Comparison of ENCODE assay signal across 31 cellular contexts in genomic region chr11:129319201-129319600, GRCh38. TPM values are rescaled to one million over a fixed set of nuclear protein-coding genes. Genes with fewer than 3 reads are reported as not detected.
"Had no signal": no experiment of that assay in that cellular context is flagged by ENCODE, and none has a peak within 500 bp of the region (broad histone marks: within the 10 kb centered on the region; RNA-seq: fewer than 3 reads in every experiment).

No MANE protein-coding gene starts in this region.

- H3K27ac Mint-ChIP-seq: activated CD8-positive, alpha-beta T cell treated with anti-CD3 and anti-CD28 coated beads, Interleukin-2, amount 10 ng/mL, durations not matched to agents 7 days and 5 days; activated naive CD4-positive, alpha-beta T cell treated with anti-CD3 and anti-CD28 coated beads, Interleukin-2, amount 50 U/mL, for 72 hours; activated T-helper 1 cell treated with anti-CD3 and anti-CD28 coated beads, Interleukin-12 subunit alpha, Interleukin-12 subunit beta, Interleukin-2, Interleukin-4 antibody, amounts not matched to agents 30 ng/mL and 10 ng/mL and 1 ng/mL, durations not matched to agents 14 hours and 24 hours and 36 hours; effector memory CD8-positive, alpha-beta T cell; naive thymus-derived CD4-positive, alpha-beta T cell; neural progenitor cell; stimulated activated memory B cell treated with anti-CD40 and anti-IgM and Interleukin-4, amounts not matched to agents 10 μg/mL and 1 μg/mL and 100 μg/mL, for 72 hours had no signal

- H3K36me3 Mint-ChIP-seq: activated naive CD4-positive, alpha-beta T cell treated with anti-CD3 and anti-CD28 coated beads, Interleukin-2, amount 50 U/mL, for 72 hours; naive thymus-derived CD4-positive, alpha-beta T cell; neural progenitor cell; stimulated activated memory B cell treated with anti-CD40 and anti-IgM and Interleukin-4, amounts not matched to agents 10 μg/mL and 1 μg/mL and 100 μg/mL, for 72 hours had no signal

- H3K4me1 Mint-ChIP-seq: stimulated activated memory B cell treated with anti-CD40 and anti-IgM and Interleukin-4, amounts not matched to agents 10 μg/mL and 1 μg/mL and 100 μg/mL, for 72 hours had no signal

- H3K27ac ChIP-seq: adrenal gland, ascending aorta, colonic mucosa, dorsolateral prefrontal cortex, left lung, neural progenitor cell, sigmoid colon, stomach, suprapubic skin, transverse colon, uterus, WERI-Rb-1 had no signal

- H3K4me3 ChIP-seq: adrenal gland, ascending aorta, colonic mucosa, dorsolateral prefrontal cortex, hepatocyte, left lung, lung, neural progenitor cell, sigmoid colon, smooth muscle cell, stomach, suprapubic skin, transverse colon, uterus had no signal

- DNase-seq: activated CD4-positive, alpha-beta T cell treated with anti-CD3 and anti-CD28 coated beads, Interleukin-2, amount 50 U/mL, for 1 hour; activated CD4-positive, CD25-positive, alpha-beta regulatory T cell treated with anti-CD3 and anti-CD28 coated beads, Interleukin-2, amount 50 U/mL, for 72 hours; activated CD8-positive, alpha-beta T cell treated with anti-CD3 and anti-CD28 coated beads, Interleukin-2, amount 10 ng/mL, durations not matched to agents 7 days and 5 days; activated gamma-delta T cell; adrenal gland; colonic mucosa; dorsolateral prefrontal cortex; effector memory CD8-positive, alpha-beta T cell; glutamatergic neuron; kidney glomerular epithelial cell; left lung; naive thymus-derived CD4-positive, alpha-beta T cell; posterior cingulate gyrus; sigmoid colon; stimulated activated CD4-positive, alpha-beta T cell treated with anti-CD3 and anti-CD28 coated beads, Interleukin-15, amount 100 ng/mL, for 24 hours; stomach; transverse colon; uterus; WERI-Rb-1 had no signal

- H3K9me3 Mint-ChIP-seq: activated naive CD4-positive, alpha-beta T cell treated with anti-CD3 and anti-CD28 coated beads, Interleukin-2, amount 50 U/mL, for 72 hours; activated T-helper 1 cell treated with anti-CD3 and anti-CD28 coated beads, Interleukin-12 subunit alpha, Interleukin-12 subunit beta, Interleukin-2, Interleukin-4 antibody, amounts not matched to agents 30 ng/mL and 10 ng/mL and 1 ng/mL, durations not matched to agents 14 hours and 24 hours and 36 hours; effector memory CD8-positive, alpha-beta T cell; naive thymus-derived CD4-positive, alpha-beta T cell; neural progenitor cell; stimulated activated memory B cell treated with anti-CD40 and anti-IgM and Interleukin-4, amounts not matched to agents 10 μg/mL and 1 μg/mL and 100 μg/mL, for 72 hours had no signal

- H3K4me3 Mint-ChIP-seq: activated CD8-positive, alpha-beta T cell treated with anti-CD3 and anti-CD28 coated beads, Interleukin-2, amount 10 ng/mL, durations not matched to agents 7 days and 5 days; activated T-helper 1 cell treated with anti-CD3 and anti-CD28 coated beads, Interleukin-12 subunit alpha, Interleukin-12 subunit beta, Interleukin-2, Interleukin-4 antibody, amounts not matched to agents 30 ng/mL and 10 ng/mL and 1 ng/mL, durations not matched to agents 14 hours and 24 hours and 36 hours; effector memory CD8-positive, alpha-beta T cell; naive thymus-derived CD4-positive, alpha-beta T cell; neural progenitor cell; stimulated activated memory B cell treated with anti-CD40 and anti-IgM and Interleukin-4, amounts not matched to agents 10 μg/mL and 1 μg/mL and 100 μg/mL, for 72 hours had no signal

- ATAC-seq: activated CD8-positive, alpha-beta T cell treated with anti-CD3 and anti-CD28 coated beads, Interleukin-2, amount 10 ng/mL, durations not matched to agents 7 days and 5 days; activated naive CD4-positive, alpha-beta T cell treated with anti-CD3 and anti-CD28 coated beads, Interleukin-2, amount 50 U/mL, for 72 hours; effector memory CD8-positive, alpha-beta T cell; esophagus mucosa; left lung; naive thymus-derived CD4-positive, alpha-beta T cell; stimulated activated memory B cell treated with anti-CD40 and anti-IgM and Interleukin-4, amounts not matched to agents 10 μg/mL and 1 μg/mL and 100 μg/mL, for 72 hours had no signal

RNA-seq across cellular contexts. Expression of gene BARX2, which starts 56.4 kb away (rescaled TPM):
- total RNA-seq: activated CD8-positive, alpha-beta T cell treated with anti-CD3 and anti-CD28 coated beads, Interleukin-2, amount 10 ng/mL, durations not matched to agents 7 days and 5 days; adrenal gland; ascending aorta; endothelial cell of umbilical vein; frontal cortex; sigmoid colon had no signal
- polyA plus RNA-seq: endothelial cell of umbilical vein; naive thymus-derived CD4-positive, alpha-beta T cell had no signal
